Comparison of ENCODE assay signal across 38 cellular contexts in the genomic region with DNA sequence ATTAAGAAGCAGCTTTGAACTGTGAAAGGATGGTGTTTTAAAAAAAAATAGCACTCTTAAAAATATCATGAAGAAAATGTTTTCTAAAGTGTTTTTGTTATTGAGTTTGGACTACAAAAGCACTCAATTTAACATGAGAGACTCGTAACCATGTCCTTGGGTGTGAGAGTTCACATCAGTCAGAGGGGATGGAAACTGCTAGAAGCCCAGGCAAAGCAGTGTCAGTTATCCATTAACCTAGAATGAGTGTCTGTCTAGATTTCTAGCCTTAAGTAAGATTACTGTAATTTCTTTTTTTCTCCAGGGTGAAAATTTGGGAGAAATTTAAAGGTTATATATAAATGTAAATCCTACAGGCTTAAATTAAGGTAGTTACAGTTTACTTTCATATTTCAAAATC. TPM values are rescaled to one million over a fixed set of nuclear protein-coding genes. Genes with fewer than 3 reads are reported as not detected.
"Had no signal": no experiment of that assay in that cellular context is flagged by ENCODE, and none has a peak within 500 bp of the region (broad histone marks: within the 10 kb centered on the region; RNA-seq: fewer than 3 reads in every experiment).

No MANE protein-coding gene starts in this region.

- H3K27me3 ChIP-seq: adrenal gland, ascending aorta, body of pancreas, brain microvascular endothelial cell, breast epithelium, cardiac muscle cell had no signal

- H3K4me1 ChIP-seq: adrenal gland, ascending aorta, body of pancreas, breast epithelium had no signal

- ATAC-seq: activated naive CD4-positive, alpha-beta T cell treated with anti-CD3 and anti-CD28 coated beads, Interleukin-2, amount 50 U/mL, for 72 hours; activated naive CD8-positive, alpha-beta T cell treated with anti-CD3 and anti-CD28 coated beads, Interleukin-2, amount 50 U/mL, for 24 hours; activated T-cell treated with anti-CD3 and anti-CD28 coated beads, Interleukin-2, amount 50 U/mL, for 4 hours; activated T-cell treated with anti-CD3 and anti-CD28 coated beads, Interleukin-2, amount 50 U/mL, for 72 hours; activated T-helper 17 cell treated with anti-CD3 and anti-CD28 coated beads, Interleukin-2, amount 50 U/mL, for 72 hours; body of pancreas had no signal

- H3K4me3 ChIP-seq: adrenal gland, ascending aorta, body of pancreas, breast epithelium, cardiac muscle cell had no signal

- DNase-seq: activated effector memory CD4-positive, alpha-beta T cell treated with anti-CD3 and anti-CD28 coated beads, Interleukin-2, amount 50 U/mL, for 16 hours; activated effector memory CD4-positive, alpha-beta T cell treated with Interleukin-2 at 50 U/mL for 16 hours; activated gamma-delta T cell; activated gamma-delta T cell treated with Interleukin-2 at 50 U/mL for 16 hours; activated naive CD4-positive, alpha-beta T cell; activated naive CD4-positive, alpha-beta T cell treated with anti-CD3 and anti-CD28 coated beads for 36 hours; activated naive CD4-positive, alpha-beta T cell treated with anti-CD3 and anti-CD28 coated beads, Interleukin-2, amount 10 ng/mL, durations not matched to agents 7 days and 5 days; activated naive CD4-positive, alpha-beta T cell treated with anti-CD3 and anti-CD28 coated beads, Interleukin-2, amount 50 U/mL, for 16 hours; activated naive CD4-positive, alpha-beta T cell treated with Interleukin-2 at 50 U/mL for 16 hours; activated naive CD8-positive, alpha-beta T cell treated with anti-CD3 and anti-CD28 coated beads for 36 hours; activated naive CD8-positive, alpha-beta T cell treated with anti-CD3 and anti-CD28 coated beads, Interleukin-2, amount 10 ng/mL, durations not matched to agents 7 days and 5 days; activated naive CD8-positive, alpha-beta T cell treated with anti-CD3 and anti-CD28 coated beads, Interleukin-2, amount 50 U/mL, for 24 hours; activated T-cell treated with anti-CD3 and anti-CD28 coated beads for 4 hours; activated T-cell treated with anti-CD3 and anti-CD28 coated beads, Interleukin-2, amount 50 U/mL, for 1 hour; activated T-cell treated with anti-CD3 and anti-CD28 coated beads, Interleukin-2, amount 50 U/mL, for 24 hours; activated T-cell treated with anti-CD3 and anti-CD28 coated beads, Interleukin-2, amount 50 U/mL, for 4 hours; activated T-cell treated with anti-CD3 and anti-CD28 coated beads, Interleukin-2, amount 50 U/mL, for 48 hours; activated T-cell treated with anti-CD3 and anti-CD28 coated beads, Interleukin-2, amount 50 U/mL, for 72 hours; adrenal gland; amniotic stem cell; amygdala; anterior cingulate cortex; aorta; body of pancreas; brain microvascular endothelial cell; caudate nucleus; central memory CD4-positive, alpha-beta T cell; cerebellar nuclear complex had no signal

- H3K36me3 ChIP-seq: adrenal gland, ascending aorta, brain microvascular endothelial cell, breast epithelium, cardiac muscle cell had no signal

- H3K9me3 ChIP-seq: adrenal gland, ascending aorta, body of pancreas, breast epithelium had no signal

- H3K27ac ChIP-seq: adrenal gland, ascending aorta, body of pancreas, brain microvascular endothelial cell, breast epithelium, cardiac muscle cell had no signal

- FAIRE-seq: astrocyte, bronchial epithelial cell had no signal

RNA-seq across cellular contexts. Expression of a gene that starts 31.7 kb away (rescaled TPM):
- total RNA-seq: activated naive CD4-positive, alpha-beta T cell treated with anti-CD3 and anti-CD28 coated beads for 36 hours; activated naive CD4-positive, alpha-beta T cell treated with anti-CD3 and anti-CD28 coated beads, Interleukin-2, amount 50 U/mL, for 72 hours; activated naive CD8-positive, alpha-beta T cell treated with anti-CD3 and anti-CD28 coated beads for 36 hours; activated naive CD8-positive, alpha-beta T cell treated with anti-CD3 and anti-CD28 coated beads, Interleukin-2, amount 10 ng/mL, durations not matched to agents 7 days and 5 days; activated T-cell treated with anti-CD3 and anti-CD28 coated beads, Interleukin-2, amount 50 U/mL, for 4 hours; activated T-cell treated with anti-CD3 and anti-CD28 coated beads, Interleukin-2, amount 50 U/mL, for 72 hours; activated T-helper 1 cell treated with anti-CD3 and anti-CD28 coated beads, Interleukin-12 subunit alpha, Interleukin-12 subunit beta, Interleukin-2, Interleukin-4 antibody, amounts not matched to agents 30 ng/mL and 10 ng/mL and 1 ng/mL, durations not matched to agents 14 hours and 24 hours and 36 hours; activated T-helper 17 cell treated with anti-CD3 and anti-CD28 coated beads, Interleukin-2, amount 50 U/mL, for 72 hours; activated T-helper 2 cell treated with anti-CD3 and anti-CD28 coated beads, Interferon-gamma antibody, Interleukin-2, Interleukin-4, amounts not matched to agents 10 μg/mL and 5 μg/mL and 100 μg/mL, durations not matched to agents 14 hours and 24 hours and 36 hours; astrocyte; bronchial epithelial cell; cerebellum had no signal
